Comparison of ENCODE assay signal across 8 cellular contexts in genomic region chr1:110196917-110197782, GRCh38. TPM values are rescaled to one million over a fixed set of nuclear protein-coding genes. Genes with fewer than 3 reads are reported as not detected.
DNase-seq lines count a peak whose midpoint lies in the region; ATAC-seq and TF ChIP-seq lines count a peak whose summit lies in the region.

No MANE protein-coding gene starts in this region.

- H2BK15ac ChIP-seq in mesenchymal stem cell (ENCODE audit: low read depth, poor library complexity, severe bottlenecking) = no peak overlapping the region

- H3K27me3 ChIP-seq in mesenchymal stem cell (ENCODE audit: control insufficient read depth in 1 of 2, insufficient read depth in 1 of 2, low read length in 2 of 2) (peaks cover 0 to 4% of the 10 kb centered on the region in 2 experiments), thoracic aorta (replicated peaks; ENCODE audit: insufficient read depth) (no peaks in the 10 kb centered on the region)

- no peaks in the 10 kb centered on the region for H3K9me3 Mint-ChIP-seq in WTC11

- in situ Hi-C loops in G401 (cut with HindIII; ENCODE audit: low sequenced_read_pairs) = no loop called here

- H3K4me1 Mint-ChIP-seq in WTC11 = peaks cover 2% of the 10 kb centered on the region; the same call in 1 of the 2 replicates

- POLR2A ChIA-PET in WTC11 (lab: Charles Lee) = no interaction called here

- no peak overlapping the region for H3K23ac ChIP-seq in mesenchymal stem cell (ENCODE audit: low read length in 2 of 2)

- CTCF ChIA-PET in WTC11 (lab: Charles Lee) = interaction anchor here (0.5 to 3.8 kb wide), 78 partner anchors 9 to 569 kb away, joined by 3 to 76 read pairs (median 5); partner anchors contain the start of genes ALX3, KCNC4, LAMTOR5 and RBM15

- H3K9me3 ChIP-seq in mesenchymal stem cell (ENCODE audit: control insufficient read depth, low read length) = no peaks in the 10 kb centered on the region
- no peaks in the 10 kb centered on the region for H3K9me3 ChIP-seq in thoracic aorta

- no peaks in the 10 kb centered on the region for H3K79me1 ChIP-seq in mesenchymal stem cell (replicated peaks; ENCODE audit: low read length, poor library complexity, severe bottlenecking)

- H3K4me2 ChIP-seq in mesenchymal stem cell (ENCODE audit: low read length, poor library complexity, severe bottlenecking) = no peak overlapping the region

- peak; percentile 87 for TF ChIP-seq CTCF in WTC11 (IDR thresholded peaks at IDR 0.05)
- peak; percentile 81 for TF ChIP-seq CTCF in coronary artery (IDR thresholded peaks at IDR 0.05)
- TF ChIP-seq CTCF in thoracic aorta (IDR thresholded peaks at IDR 0.05) = peak; percentile 84

- no peak overlapping the region for H3K14ac ChIP-seq in mesenchymal stem cell (ENCODE audit: low read length in 2 of 2)

- peak; percentile 72 for DNase-seq in G401 (ENCODE audit: low spot score)
- DNase-seq in NCI-H2171 treated with DMSO at 0.1 percent for 48 hours (lab: John Stamatoyannopoulos, UW) = peak; percentile 85
- DNase-seq in WTC11 (ENCODE audit: low spot score) = peak; percentile 42
- no peak for DNase-seq in coronary artery (ENCODE audit: low spot score)
- DNase-seq in mesenchymal stem cell = peak; percentile 48
- no peak for DNase-seq in thoracic aorta (ENCODE audit: low spot score)

- H3K4me1 ChIP-seq in mesenchymal stem cell (ENCODE audit: control insufficient read depth, insufficient read depth, low read depth, low read length) (peaks cover 8% of the 10 kb centered on the region), thoracic aorta (ENCODE audit: control insufficient read depth in 1 of 2, low read depth in 2 of 2) (no peaks in the 10 kb centered on the region)

- no peak overlapping the region for H4K8ac ChIP-seq in mesenchymal stem cell (ENCODE audit: low read length)

- peak; percentile 52 for ATAC-seq in HG02610 (IDR thresholded peaks at IDR 0.05; ENCODE audit: unreplicated experiment)
- ATAC-seq in WTC11 = peak; percentile 95
- ATAC-seq in thoracic aorta (ENCODE audit: insufficient number of reproducible peaks, low FRiP score, low read depth) = no peak
- ATAC-seq in GM21717 (IDR thresholded peaks at IDR 0.05; ENCODE audit: unreplicated experiment) = no peak

- no peak overlapping the region for H3K4me3 Mint-ChIP-seq in WTC11

- H2AFZ ChIP-seq in mesenchymal stem cell (ENCODE audit: low read depth, low read length) = no peak overlapping the region

- 53% methylated on average over 11 of the region's 12 CpGs for WGBS in mesenchymal stem cell

- no peak overlapping the region for H2AK5ac ChIP-seq in mesenchymal stem cell (ENCODE audit: low read length, severe bottlenecking)

- H3K36me3 ChIP-seq in mesenchymal stem cell (ENCODE audit: control insufficient read depth in 1 of 2, insufficient read depth in 2 of 2, low read depth in 1 of 2, low read length in 2 of 2) (no peaks in the 10 kb centered on the region), thoracic aorta (no peaks in the 10 kb centered on the region)

- H3K4me3 ChIP-seq in coronary artery = no peak overlapping the region
- H3K4me3 ChIP-seq in mesenchymal stem cell (ENCODE audit: insufficient read depth in 1 of 2, low read depth in 1 of 2, low read length in 2 of 2) = no peak overlapping the region
- H3K4me3 ChIP-seq in thoracic aorta = no peak overlapping the region

- no peak overlapping the region for H3K4ac ChIP-seq in mesenchymal stem cell (ENCODE audit: low read depth in 1 of 2, low read length in 2 of 2)

- H3K18ac ChIP-seq in mesenchymal stem cell (ENCODE audit: low read depth in 1 of 2, low read length in 2 of 2) = no peak overlapping the region

- H3K27me3 Mint-ChIP-seq in WTC11 (ENCODE audit: low read depth) = no peaks in the 10 kb centered on the region

- no peak overlapping the region for H3K27ac ChIP-seq in coronary artery
- H3K27ac ChIP-seq in mesenchymal stem cell (ENCODE audit: low read length, poor library complexity, severe bottlenecking) = no peak overlapping the region
- no peak overlapping the region for H3K27ac ChIP-seq in thoracic aorta

- no peak overlapping the region for H3K9ac ChIP-seq in mesenchymal stem cell (ENCODE audit: low read length)

- no peak overlapping the region for H2BK120ac ChIP-seq in mesenchymal stem cell (ENCODE audit: low read depth, low read length)

- no peak overlapping the region for H2BK5ac ChIP-seq in mesenchymal stem cell (ENCODE audit: low read depth, low read length, poor library complexity, severe bottlenecking)

- H4K91ac ChIP-seq in mesenchymal stem cell (ENCODE audit: low read length) = no peak overlapping the region

- no peaks in the 10 kb centered on the region for H3K36me3 Mint-ChIP-seq in WTC11

- no peak overlapping the region for H3K27ac Mint-ChIP-seq in WTC11

- no peak overlapping the region for H2BK12ac ChIP-seq in mesenchymal stem cell (ENCODE audit: low read length in 2 of 2)

TF ChIP-seq in WTC11, 78 proteins besides CTCF, POLR2A, EP300 and RAD21:
- TF ChIP-seq TCF7 (CRISPR knock-in tag; IDR thresholded peaks at IDR 0.05; ENCODE audit: low read depth) (no peak), ARID4B (CRISPR knock-in tag; IDR thresholded peaks at IDR 0.05; ENCODE audit: borderline replicate concordance) (no peak), CBFB (CRISPR knock-in tag; IDR thresholded peaks at IDR 0.05; ENCODE audit: low read depth) (no peak), SMAD4 (CRISPR knock-in tag; IDR thresholded peaks at IDR 0.05) (no peak), JUN (CRISPR knock-in tag; IDR thresholded peaks at IDR 0.05) (no peak)

RNA-seq across cellular contexts. Expression of gene KCNC4, which starts 13.0 kb away (rescaled TPM):
- total RNA-seq in G401 (2014; rRNA removed; shearing (Covaris generic)) = 4.8 and 5.9 TPM in 2 replicates
- total RNA-seq in WTC11 (2021) (19.9 to 21.9 TPM (median 21.9 TPM) in 3 replicates), thoracic aorta (10 to 100 TPM; 12.7 to 17.6 TPM)
- 0.17 TPM for polyA plus RNA-seq in mesenchymal stem cell (2013, experiment 1 of 2)
- 0.23 TPM for polyA plus RNA-seq in mesenchymal stem cell (2013, experiment 2 of 2)

RNA-seq across cellular contexts. Expression of gene SLC6A17, which starts 46.9 kb away (rescaled TPM):
- total RNA-seq in G401 (2014; rRNA removed; shearing (Covaris generic)) = 0.92 and 1.3 TPM in 2 replicates
- 0.09 to 0.24 TPM (median 0.16 TPM) in 3 replicates for total RNA-seq in WTC11 (2021)
- polyA plus RNA-seq in mesenchymal stem cell (2013, experiment 1 of 2) = 0.04 TPM
- polyA plus RNA-seq in mesenchymal stem cell (2013, experiment 2 of 2) = 0.04 TPM
- under 1 TPM; 0.14 TPM for total RNA-seq in thoracic aorta

Comparison
In these comparisons a context has a peak if more than half of its experiments do, and no peak if none do; other contexts are left out.
1. DNase-seq: peak in G401 (single experiment), NCI-H2171 treated with DMSO at 0.1 percent for 48 hours (single experiment), WTC11 (single experiment) and mesenchymal stem cell (single experiment); none in coronary artery (single experiment) and thoracic aorta (single experiment).
2. ATAC-seq: peak in HG02610 (single experiment) and WTC11 (single experiment); none in thoracic aorta (single experiment) and GM21717 (single experiment).
3. Peak in every context shown above with its lines, with median percentiles within 50 percentile points of each other: CTCF ChIP-seq.